In genomic region chr22:27919943-27920755, GRCh38 we compare ENCODE assay signal across 8 cellular contexts. TPM values are rescaled to one million over a fixed set of nuclear protein-coding genes. Genes with fewer than 3 reads are reported as not detected.
DNase-seq lines count a peak whose midpoint lies in the region; ATAC-seq, FAIRE-seq and TF ChIP-seq lines count a peak whose summit lies in the region.

No MANE protein-coding gene starts in this region.

- H2BK15ac ChIP-seq in H1 (ENCODE audit: low read length) (peak overlapping the region; percentile 31; the same call in 1 of the 2 replicates), mesendoderm (replicated peaks; ENCODE audit: low read depth) (no peak overlapping the region)

- H2BK20ac ChIP-seq in H1 (ENCODE audit: low read length), result no peak overlapping the region

- peak overlapping the region; percentile 85 to 98 (median 92) for H3K4me2 ChIP-seq in BLaER1 treated with 17β-estradiol and CSF1 and Interleukin-3, amounts not matched to agents 10 nM and 100 nM
- peak overlapping the region; percentile 81 to 86 for H3K4me2 ChIP-seq in H1 (ENCODE audit: insufficient read depth in 1 of 2, low read depth in 2 of 2, low read length in 2 of 2)
- peak overlapping the region; percentile 70 for H3K4me2 ChIP-seq in mesendoderm (ENCODE audit: low read length)

- H3K14ac ChIP-seq in H1 (ENCODE audit: insufficient read length), result no peak overlapping the region

- H3K9me3 ChIP-seq in BLaER1 treated with 17β-estradiol and CSF1 and Interleukin-3, amounts not matched to agents 10 nM and 100 nM (replicated peaks in 1 of 11), result no peaks in the 10 kb centered on the region
- H3K9me3 ChIP-seq in H1 (ENCODE audit: insufficient read depth in 2 of 2, low read depth in 1 of 2, low read length in 1 of 2) (no peaks in the 10 kb centered on the region), upper lobe of right lung (no peaks in the 10 kb centered on the region)

- H2BK12ac ChIP-seq in H1 (ENCODE audit: low read depth, low read length), result no peak overlapping the region; the same call in 1 of the 2 replicates

- H2BK5ac ChIP-seq in H1 (ENCODE audit: low read depth, low read length) (peak overlapping the region; percentile 86; the same call in 1 of the 2 replicates), mesendoderm (ENCODE audit: low read length) (no peak overlapping the region)

- peak overlapping the region; percentile 89 for H3K18ac ChIP-seq in H1 (ENCODE audit: extremely low read depth, low read length)
- peak overlapping the region; percentile 35 for H3K18ac ChIP-seq in mesendoderm (ENCODE audit: low read length)

- H4K91ac ChIP-seq in H1 (replicated peaks; ENCODE audit: insufficient read length, low read length), result no peak overlapping the region

- TF ChIP-seq RAD21 in H1 (IDR thresholded peaks at IDR 0.05 in 1 of 2, conservative IDR thresholded peaks at IDR 0.05 in 1 of 2; ENCODE audit: low read depth in 2 of 2, low read length in 2 of 2), result peak; percentile 15 to 41; a peak in 3 of 4 replicates

- FAIRE-seq in H1 (lab: Jason Lieb, UNC), result no peak

- H2AK5ac ChIP-seq in H1 (ENCODE audit: low read depth, low read length), result no peak overlapping the region
- no peak overlapping the region for H2AK5ac ChIP-seq in mesendoderm (ENCODE audit: low read length)

- H3K79me2 ChIP-seq in H1 (ENCODE audit: control insufficient read depth in 1 of 2, insufficient read depth in 2 of 2, low read length in 2 of 2) (peaks cover 10 to 59% of the 10 kb centered on the region in 2 experiments), mesendoderm (ENCODE audit: control insufficient read depth, insufficient read depth, low read length) (peaks cover 35% of the 10 kb centered on the region)

- peak overlapping the region; percentile 73 for H3K56ac ChIP-seq in H1 (replicated peaks; ENCODE audit: insufficient read length, low read depth, low read length)
- H3K56ac ChIP-seq in mesendoderm (ENCODE audit: low read length), result peak overlapping the region; percentile 97

- H3K4ac ChIP-seq in H1 (replicated peaks; ENCODE audit: insufficient read length, low read depth, low read length), result no peak overlapping the region
- peak overlapping the region; percentile 26 for H3K4ac ChIP-seq in mesendoderm (ENCODE audit: low read depth, low read length)

- no peaks in the 10 kb centered on the region for H3K27me3 ChIP-seq in BLaER1 treated with 17β-estradiol and CSF1 and Interleukin-3, amounts not matched to agents 10 nM and 100 nM
- H3K27me3 ChIP-seq in H1 (replicated peaks in 1 of 4; ENCODE audit: control insufficient read depth in 3 of 4, extremely low read depth in 1 of 4, insufficient read depth in 3 of 4, low read length in 3 of 4), result no peaks in the 10 kb centered on the region
- no peaks in the 10 kb centered on the region for H3K27me3 ChIP-seq in mesendoderm (ENCODE audit: insufficient read depth, low read length, poor library complexity)
- no peaks in the 10 kb centered on the region for H3K27me3 ChIP-seq in upper lobe of right lung

- H4K5ac ChIP-seq in H1 (ENCODE audit: insufficient read length, low read depth, low read length), result no peak overlapping the region
- H4K5ac ChIP-seq in mesendoderm (ENCODE audit: low read length), result no peak overlapping the region

- DNase-seq in RPMI7951 (ENCODE audit: low read depth) (peak; percentile 72), H1 (ENCODE audit: low read depth in 1 of 2, low spot score in 2 of 2) (no peak), mesendoderm (peak; percentile 91), upper lobe of right lung (no peak), cerebellar nuclear complex (lab: John Stamatoyannopoulos, UW) (no peak)

- TF ChIP-seq CTCF in H1 (IDR thresholded peaks at IDR 0.05; ENCODE audit: control extremely low read depth in 1 of 3, insufficient read depth in 1 of 3, low read depth in 1 of 3, low read length in 3 of 3) (peak in 1 of 3 experiments; percentile 26; a peak in 2 of 4 replicates), upper lobe of right lung (IDR thresholded peaks at IDR 0.05) (no peak)

- TF ChIP-seq POLR2A in H1 (IDR thresholded peaks at IDR 0.05; ENCODE audit: control extremely low read depth in 1 of 2, low read depth in 2 of 2, low read length in 2 of 2), result no peak

- H4K8ac ChIP-seq in H1 (ENCODE audit: extremely low read depth, insufficient read depth, low read length) (peak overlapping the region; percentile 62; the same call in 1 of the 2 replicates), mesendoderm (ENCODE audit: low read depth, low read length) (no peak overlapping the region)

- POLR2A ChIA-PET in H1 (lab: Charles Lee; ENCODE audit: partially characterized antibody), result interaction anchor here (0.6 to 3.4 kb wide), 8 partner anchors 9 to 68 kb away, joined by 3 to 14 read pairs (median 3); no protein-coding TSS in a partner anchor

- H2BK120ac ChIP-seq in H1 (replicated peaks; ENCODE audit: low read depth, low read length) (no peak overlapping the region), mesendoderm (ENCODE audit: low read depth, low read length) (no peak overlapping the region)

- H3K27ac ChIP-seq in BLaER1 treated with 17β-estradiol and CSF1 and Interleukin-3, amounts not matched to agents 10 nM and 100 nM, result peak overlapping the region; percentile 81 to 94 (median 85)
- peak overlapping the region; percentile 57; the same call in 1 of the 2 replicates for H3K27ac ChIP-seq in H1 (ENCODE audit: low read depth, low read length)
- peak overlapping the region; percentile 70 for H3K27ac ChIP-seq in mesendoderm (ENCODE audit: low read depth, low read length)
- peak overlapping the region; percentile 93 for H3K27ac ChIP-seq in upper lobe of right lung

- H3K4me1 ChIP-seq in BLaER1 treated with 17β-estradiol and CSF1 and Interleukin-3, amounts not matched to agents 10 nM and 100 nM, result peaks cover 34 to 47% (median 40%) of the 10 kb centered on the region in 10 experiments
- H3K4me1 ChIP-seq in H1 (replicated peaks in 1 of 4; ENCODE audit: control insufficient read depth in 3 of 4, insufficient read depth in 4 of 4, low read length in 3 of 4) (peaks cover 2 to 3% (median 3%) of the 10 kb centered on the region in 4 experiments; a peak in 6 of 7 replicates), mesendoderm (ENCODE audit: control insufficient read depth, low read depth, low read length) (peaks cover 3% of the 10 kb centered on the region), upper lobe of right lung (peaks cover 23% of the 10 kb centered on the region)

- H3K23me2 ChIP-seq in H1 (ENCODE audit: low read depth, low read length), result peaks cover 8% of the 10 kb centered on the region

- H3K4me3 ChIP-seq in BLaER1 treated with 17β-estradiol and CSF1 and Interleukin-3, amounts not matched to agents 10 nM and 100 nM, result peak overlapping the region; percentile 72 to 86 (median 76)
- H3K4me3 ChIP-seq in H1 (ENCODE audit: extremely low read depth in 1 of 4, insufficient read depth in 2 of 4, low read depth in 3 of 4, low read length in 4 of 4) (peak overlapping the region; percentile 71 to 94 (median 84)), mesendoderm (ENCODE audit: low read length) (peak overlapping the region; percentile 92), upper lobe of right lung (peak overlapping the region; percentile 64)

- ATAC-seq in GM18909 (IDR thresholded peaks at IDR 0.05; ENCODE audit: poor library complexity, unreplicated experiment) (peak; percentile 33), HG03342 (IDR thresholded peaks at IDR 0.05; ENCODE audit: unreplicated experiment) (peak; percentile 38), upper lobe of right lung (peak; percentile 4)

- CTCF ChIA-PET in H1 (lab: Charles Lee; ENCODE audit: partially characterized antibody), result interaction anchor here (0.6 to 2.3 kb wide), 8 partner anchors 9 to 124 kb away, joined by 3 to 15 read pairs (median 4); no protein-coding TSS in a partner anchor

- H3K79me1 ChIP-seq in H1 (ENCODE audit: low read depth, low read length) (peaks cover 5% of the 10 kb centered on the region), mesendoderm (ENCODE audit: low read length) (peaks cover 14% of the 10 kb centered on the region)

- H3K23ac ChIP-seq in H1 (ENCODE audit: insufficient read length) (no peak overlapping the region), mesendoderm (ENCODE audit: low read length) (no peak overlapping the region)

- WGBS in H1 (ENCODE audit: extremely low coverage in 1 of 2, insufficient coverage in 1 of 2, insufficient read length in 1 of 2, insufficient replicate concordance in 2 of 2, low coverage in 1 of 2, low lambda C conversion rate in 2 of 2, missing lambda C conversion rate in 1 of 2), 2 experiments, result 41% methylated on average over 12 of the region's 12 CpGs; no CpG with 5 or more reads in 1 of the 2 experiments
- no CpG with 5 or more reads among the region's 12 CpGs for WGBS in mesendoderm (ENCODE audit: extremely low coverage, insufficient coverage, low lambda C conversion rate)

- peak overlapping the region; percentile 81 for H2AFZ ChIP-seq in H1 (ENCODE audit: low read length)

- intact Hi-C loops in upper lobe of right lung (cut with DNase I), result no loop called here

- peaks cover 0 to 32% (median 13%) of the 10 kb centered on the region in 11 experiments; a peak in 12 of 22 replicates for H3K36me3 ChIP-seq in BLaER1 treated with 17β-estradiol and CSF1 and Interleukin-3, amounts not matched to agents 10 nM and 100 nM
- H3K36me3 ChIP-seq in H1 (ENCODE audit: control insufficient read depth in 2 of 4, insufficient read depth in 4 of 4, low read length in 3 of 4) (peaks cover 0 to 19% (median 1%) of the 10 kb centered on the region in 4 experiments; a peak in 3 of 8 replicates), mesendoderm (ENCODE audit: control insufficient read depth, insufficient read depth, low read length) (no peaks in the 10 kb centered on the region), upper lobe of right lung (peaks cover 6% of the 10 kb centered on the region)

- H4K20me1 ChIP-seq in BLaER1 treated with 17β-estradiol and CSF1 and Interleukin-3, amounts not matched to agents 10 nM and 100 nM, result peaks cover 34 to 35% (median 35%) of the 10 kb centered on the region in 11 experiments
- H4K20me1 ChIP-seq in H1 (replicated peaks in 1 of 2; ENCODE audit: control insufficient read depth in 1 of 2, insufficient read depth in 2 of 2, low read length in 2 of 2), result peaks cover 11 to 16% of the 10 kb centered on the region in 2 experiments

- TF ChIP-seq EP300 in H1 (IDR thresholded peaks at IDR 0.05; ENCODE audit: borderline replicate concordance in 1 of 2, low read depth in 2 of 2, low read length in 2 of 2), result no peak

- H3K9ac ChIP-seq in BLaER1 treated with 17β-estradiol and CSF1 and Interleukin-3, amounts not matched to agents 10 nM and 100 nM, result peak overlapping the region; percentile 73 to 92 (median 87)
- peak overlapping the region in 3 of 4 experiments; percentile 71 to 82 (median 76); a peak in 6 of 7 replicates for H3K9ac ChIP-seq in H1 (replicated peaks in 1 of 4; ENCODE audit: extremely low read depth in 1 of 4, low read depth in 3 of 4, low read length in 3 of 4)
- H3K9ac ChIP-seq in mesendoderm (ENCODE audit: low read length), result peak overlapping the region; percentile 97

RNA-seq across cellular contexts. Expression of gene PITPNB, which starts 1.1 kb away (rescaled TPM):
- 16.1 and 16.9 TPM in 2 replicates for total RNA-seq in RPMI7951 (2014; rRNA removed; shearing (Covaris generic))
- 83.0 and 89.3 TPM in 2 replicates for total RNA-seq in H1 (2021; fragmentation: NEBNext Ultra II Directional; extraction: Animal tissue kit (Norgen Biotek cat#: 25700))
- polyA plus RNA-seq in H1 (2011; rRNA removed), result 14.8 and 24.6 TPM in 2 replicates
- polyA plus RNA-seq in H1 (2011; cell fraction: cytosol; rRNA removed), result 25.3 TPM
- 12.2 TPM for polyA plus RNA-seq in H1 (2011; cell fraction: nucleus; rRNA removed)
- polyA plus RNA-seq in H1 (2012, experiment 1 of 2), result 32.2 to 66.9 TPM (median 36.0 TPM) in 4 replicates
- 5.7 TPM for polyA plus RNA-seq in H1 (2012, experiment 2 of 2)
- 44.2 TPM for polyA plus RNA-seq in H1 (2013, experiment 1 of 2)
- polyA plus RNA-seq in H1 (2013, experiment 2 of 2), result 46.9 TPM
- 36.4 and 39.1 TPM in 2 replicates for polyA minus RNA-seq in H1 (2011; rRNA and poly(A)+ RNA removed)
- 29.1 TPM for polyA minus RNA-seq in H1 (2011; cell fraction: cytosol; rRNA and poly(A)+ RNA removed)
- polyA minus RNA-seq in H1 (2011; cell fraction: nucleus; rRNA and poly(A)+ RNA removed), result 40.0 TPM
- polyA plus RNA-seq in mesendoderm (2013, experiment 1 of 2), result 73.5 TPM
- 74.5 TPM for polyA plus RNA-seq in mesendoderm (2013, experiment 2 of 2)
- total RNA-seq in upper lobe of right lung, result 73.8 TPM

Comparison
In these comparisons a context has a peak if more than half of its experiments do, and no peak if none do; other contexts are left out.
1. DNase-seq: peak in RPMI7951 (single experiment) and mesendoderm (single experiment); none in H1 (0 of 2), upper lobe of right lung (single experiment) and cerebellar nuclear complex (0 of 2).
2. Peak in every context shown above with its lines, with median percentiles within 50 percentile points of each other: H3K27ac ChIP-seq, H3K4me2 ChIP-seq, H3K4me3 ChIP-seq, H3K9ac ChIP-seq and ATAC-seq.